Comparison of ENCODE assay signal across 1 cellular context in genomic region chr2:223936862-223937326, GRCh38.
TF ChIP-seq lines count a peak whose summit lies in the region.

No MANE protein-coding gene starts in this region.

TF ChIP-seq in GM12878, 131 proteins besides CTCF, POLR2A, EP300 and RAD21:
- TF ChIP-seq SPI1 (IDR thresholded peaks at IDR 0.05; ENCODE audit: borderline replicate concordance, insufficient read depth, low read depth, low read length), result no peak
- no peak for TF ChIP-seq PBX3 (IDR thresholded peaks at IDR 0.05; ENCODE audit: insufficient replicate concordance, low read depth, low read length)
- TF ChIP-seq SP1 (IDR thresholded peaks at IDR 0.05; ENCODE audit: low read depth, low read length), result no peak
